In the genomic region with DNA sequence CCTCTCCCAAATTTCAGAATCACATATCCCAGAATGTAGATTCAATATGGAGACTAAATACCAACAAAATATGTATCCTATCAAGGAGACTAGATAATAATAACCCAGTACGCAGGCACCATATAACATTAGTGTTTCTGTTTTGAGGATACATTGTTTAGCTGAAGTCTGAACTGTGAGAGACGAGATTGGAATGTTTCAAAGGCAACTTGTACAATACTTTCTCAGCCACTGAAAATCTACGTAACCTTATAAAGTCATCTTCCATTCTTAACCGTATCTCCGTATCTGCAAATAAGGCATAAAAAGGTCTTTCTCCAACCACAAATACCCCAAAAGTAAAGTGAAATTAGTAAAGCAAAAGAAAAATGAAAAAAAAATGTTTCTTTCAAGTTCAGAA, we compare ENCODE assay signal across 22 cellular contexts. TPM values are rescaled to one million over a fixed set of nuclear protein-coding genes. Genes with fewer than 3 reads are reported as not detected.
"Had no signal": no experiment of that assay in that cellular context is flagged by ENCODE, and none has a peak within 500 bp of the region (broad histone marks: within the 10 kb centered on the region; RNA-seq: fewer than 3 reads in every experiment).

No MANE protein-coding gene starts in this region.

- H3K4me1 ChIP-seq: body of pancreas, foreskin keratinocyte, tibial nerve had no signal

- H3K27ac ChIP-seq: body of pancreas, coronary artery, foreskin keratinocyte, tibial nerve had no signal

- H3K9me3 ChIP-seq: body of pancreas, tibial nerve had no signal

- H3K4me3 ChIP-seq: body of pancreas, coronary artery, tibial nerve had no signal

- H3K27me3 ChIP-seq: body of pancreas, tibial nerve had no signal

- DNase-seq: activated B cell treated with CpG ODN at 0.5 μM for 24 hours; activated CD4-positive, alpha-beta memory T cell treated with anti-CD3 and anti-CD28 coated beads, Interleukin-2, amount 10 ng/mL, durations not matched to agents 7 days and 5 days; activated CD4-positive, alpha-beta T cell treated with anti-CD3 and anti-CD28 coated beads for 4 hours; activated CD8-positive, alpha-beta memory T cell treated with anti-CD3 and anti-CD28 coated beads, Interleukin-2, amount 10 ng/mL, durations not matched to agents 7 days and 5 days; amniotic stem cell; body of pancreas; effector CD4-positive, alpha-beta T cell; foreskin keratinocyte; glutamatergic neuron; islet precursor cell; left colon; mammary epithelial cell; midbrain; nucleus accumbens; stimulated activated CD4-positive, alpha-beta T cell treated with anti-CD3 and anti-CD28 coated beads, Interleukin-12 subunit alpha, Interleukin-12 subunit beta, amount 100 ng/mL, for 4 hours; stimulated activated CD4-positive, alpha-beta T cell treated with anti-CD3 and anti-CD28 coated beads, Interleukin-1b, Interleukin-23, amount 100 ng/mL, for 48 hours; stimulated activated CD8-positive, alpha-beta memory T cell treated with anti-CD3 and anti-CD28 coated beads, Interleukin-4, amount 100 ng/mL, for 48 hours; stimulated activated naive CD4-positive, alpha-beta T cell treated with Interleukin-2 at 50 U/mL for 16 hours; SW 1271; T-helper 2 cell had no signal

- H3K36me3 ChIP-seq: tibial nerve had no signal

RNA-seq across cellular contexts. Expression of a gene that starts 23.0 kb away (rescaled TPM):
- total RNA-seq: activated B cell treated with CpG ODN at 0.5 μM for 24 hours; activated CD8-positive, alpha-beta memory T cell treated with anti-CD3 and anti-CD28 coated beads, Interleukin-2, amount 10 ng/mL, durations not matched to agents 7 days and 5 days had no signal
